10 cellular contexts compared by ENCODE assay signal in genomic region chr3:4426782-4427344, GRCh38. TPM values are rescaled to one million over a fixed set of nuclear protein-coding genes. Genes with fewer than 3 reads are reported as not detected.
DNase-seq lines count a peak whose midpoint lies in the region; ATAC-seq and TF ChIP-seq lines count a peak whose summit lies in the region.
"Had no signal": no experiment of that assay in that cellular context is flagged by ENCODE, and none has a peak within 500 bp of the region (broad histone marks: within the 10 kb centered on the region; RNA-seq: fewer than 3 reads in every experiment).

No MANE protein-coding gene starts in this region.

- H3K27me3 Mint-ChIP-seq in type B pancreatic cell, result no peaks in the 10 kb centered on the region

- DNase-seq in GM12865 (ENCODE audit: low read depth), result peak; percentile 84
- DNase-seq in LHCN-M2 (ENCODE audit: low read depth), result peak; percentile 96
- DNase-seq in type B pancreatic cell (ENCODE audit: extremely low spot score, unreplicated experiment), result no peak
- DNase-seq in activated naive CD4-positive, alpha-beta T cell treated with anti-CD3 and anti-CD28 coated beads, Interleukin-2, amount 50 U/mL, for 72 hours (ENCODE audit: low spot score in 2 of 2), result no peak
- DNase-seq in NCI-H128 (lab: John Stamatoyannopoulos, UW; ENCODE audit: unreplicated experiment), result no peak
- DNase-seq in NCI-H2029 (lab: John Stamatoyannopoulos, UW), result no peak
- DNase-seq: natural killer cell had no signal

- no peak overlapping the region for H3K4me3 ChIP-seq in GM12865 (ENCODE audit: low read depth, low read length)
- H3K4me3 ChIP-seq: SJSA1 had no signal

- H3K4me3 Mint-ChIP-seq in type B pancreatic cell, result peak overlapping the region; percentile 69
- H3K4me3 Mint-ChIP-seq: natural killer cell had no signal

- peaks cover 34% of the 10 kb centered on the region for H3K4me1 Mint-ChIP-seq in type B pancreatic cell (ENCODE audit: unreplicated experiment)

- H3K27ac Mint-ChIP-seq in type B pancreatic cell, result peak overlapping the region; percentile 82
- H3K27ac Mint-ChIP-seq in activated naive CD4-positive, alpha-beta T cell treated with anti-CD3 and anti-CD28 coated beads, Interleukin-2, amount 50 U/mL, for 72 hours, result peak overlapping the region in 1 of 2 donors; percentile 73

- ATAC-seq in GM21717 (IDR thresholded peaks at IDR 0.05; ENCODE audit: unreplicated experiment), result peak; percentile 74
- peak; percentile 71 for ATAC-seq in esophagus mucosa
- ATAC-seq in activated naive CD4-positive, alpha-beta T cell treated with anti-CD3 and anti-CD28 coated beads, Interleukin-2, amount 50 U/mL, for 72 hours, result no peak

- H3K9me3 Mint-ChIP-seq in type B pancreatic cell, result peaks cover 10% of the 10 kb centered on the region
- peaks cover 4 to 12% of the 10 kb centered on the region in 2 donors for H3K9me3 Mint-ChIP-seq in activated naive CD4-positive, alpha-beta T cell treated with anti-CD3 and anti-CD28 coated beads, Interleukin-2, amount 50 U/mL, for 72 hours
- H3K9me3 Mint-ChIP-seq: natural killer cell had no signal

- TF ChIP-seq CTCF in GM12865 (IDR thresholded peaks at IDR 0.05; ENCODE audit: insufficient read depth, low read depth, low read length, missing control alignments), result no peak
- no peak for TF ChIP-seq CTCF in type B pancreatic cell (conservative IDR thresholded peaks at IDR 0.05)

- peaks cover 9% of the 10 kb centered on the region for H3K36me3 Mint-ChIP-seq in type B pancreatic cell
- peaks cover 5 to 19% of the 10 kb centered on the region in 2 donors for H3K36me3 Mint-ChIP-seq in activated naive CD4-positive, alpha-beta T cell treated with anti-CD3 and anti-CD28 coated beads, Interleukin-2, amount 50 U/mL, for 72 hours
- H3K36me3 Mint-ChIP-seq: natural killer cell had no signal

RNA-seq across cellular contexts. Expression of gene SUMF1, which starts 40.2 kb away (rescaled TPM):
- total RNA-seq in LHCN-M2 (2014; rRNA removed), result 78.2 and 81.4 TPM in 2 replicates
- 26.6 TPM for polyA plus RNA-seq in LHCN-M2 (2012)
- 26.4 TPM for total RNA-seq in esophagus mucosa
- 27.9 and 49.6 TPM in 2 replicates for total RNA-seq in type B pancreatic cell (ENCODE audit: low replicate concordance)
- total RNA-seq in activated naive CD4-positive, alpha-beta T cell treated with anti-CD3 and anti-CD28 coated beads, Interleukin-2, amount 50 U/mL, for 72 hours, result 1 to 10 TPM; 4.8 to 6.2 TPM

Comparison
In these comparisons a context has a peak if more than half of its experiments do, and no peak if none do; other contexts are left out.
1. DNase-seq: peak in GM12865 (single experiment) and LHCN-M2 (single experiment); none in type B pancreatic cell (single experiment), activated naive CD4-positive, alpha-beta T cell treated with anti-CD3 and anti-CD28 coated beads, Interleukin-2, amount 50 U/mL, for 72 hours (0 of 2), NCI-H128 (single experiment) and NCI-H2029 (single experiment).
2. ATAC-seq: peak in GM21717 (single experiment) and esophagus mucosa (single experiment); none in activated naive CD4-positive, alpha-beta T cell treated with anti-CD3 and anti-CD28 coated beads, Interleukin-2, amount 50 U/mL, for 72 hours (0 of 2).